Comparison of ENCODE assay signal across 1 cellular context in genomic region chr2:40242315-40242714, GRCh38.
TF ChIP-seq lines count a peak whose summit lies in the region.

No MANE protein-coding gene starts in this region.

TF ChIP-seq in WTC11, 78 proteins besides CTCF, POLR2A, EP300 and RAD21 (continued from another document):
- TF ChIP-seq HMGXB4 (CRISPR knock-in tag; IDR thresholded peaks at IDR 0.05), result no peak
- TF ChIP-seq ZNF281 (CRISPR knock-in tag; IDR thresholded peaks at IDR 0.05), result no peak
- no peak for TF ChIP-seq NR2C2 (CRISPR knock-in tag; IDR thresholded peaks at IDR 0.05)
- TF ChIP-seq TEAD4 (CRISPR knock-in tag; IDR thresholded peaks at IDR 0.05), result no peak
- TF ChIP-seq FOXK1 (CRISPR knock-in tag; IDR thresholded peaks at IDR 0.05), result peak; percentile 82
